In the genomic region with DNA sequence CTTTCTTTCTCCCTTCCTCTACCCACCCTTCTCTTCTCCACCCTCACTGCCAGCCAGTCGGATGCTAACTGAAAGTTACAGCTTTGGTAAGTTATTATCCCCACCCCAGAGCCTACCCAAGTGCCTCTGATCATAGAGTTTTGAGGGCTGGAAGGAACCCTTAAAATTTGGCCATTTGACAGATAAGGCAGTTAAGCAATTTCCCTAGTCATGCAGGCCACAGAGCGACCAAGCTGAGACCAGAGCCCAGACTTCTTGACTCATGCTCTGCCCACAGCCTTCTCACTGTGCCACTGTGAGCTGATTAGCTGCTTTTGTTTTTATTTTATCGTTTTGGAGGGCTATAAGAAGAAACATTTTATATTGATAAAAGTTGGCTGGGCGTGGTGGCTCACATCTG, we compare ENCODE assay signal across 10 cellular contexts.
DNase-seq lines count a peak whose midpoint lies in the region; ATAC-seq and TF ChIP-seq lines count a peak whose summit lies in the region.
"Had no signal": no experiment of that assay in that cellular context is flagged by ENCODE, and none has a peak within 500 bp of the region (broad histone marks: within the 10 kb centered on the region; RNA-seq: fewer than 3 reads in every experiment).

No MANE protein-coding gene starts in this region.

- H3K27me3 Mint-ChIP-seq in stimulated activated naive CD8-positive, alpha-beta T cell treated with anti-CD3 and anti-CD28 coated beads, Interleukin-15, Interleukin-2, amounts not matched to agents 100 ng/mL and 50 ng/mL, for 24 hours, result no peaks in the 10 kb centered on the region

- no peak overlapping the region for H3K4me3 Mint-ChIP-seq in stimulated activated naive CD8-positive, alpha-beta T cell treated with anti-CD3 and anti-CD28 coated beads, Interleukin-15, Interleukin-2, amounts not matched to agents 100 ng/mL and 50 ng/mL, for 24 hours

- H3K9me3 Mint-ChIP-seq in stimulated activated naive CD8-positive, alpha-beta T cell treated with anti-CD3 and anti-CD28 coated beads, Interleukin-15, Interleukin-2, amounts not matched to agents 100 ng/mL and 50 ng/mL, for 24 hours, result no peaks in the 10 kb centered on the region

- no peak overlapping the region for H3K4me3 ChIP-seq in astrocyte of the spinal cord (ENCODE audit: low read depth, low read length)
- H3K4me3 ChIP-seq: colonic mucosa, hepatocyte, SK-N-MC, stomach had no signal

- H3K36me3 Mint-ChIP-seq in stimulated activated naive CD8-positive, alpha-beta T cell treated with anti-CD3 and anti-CD28 coated beads, Interleukin-15, Interleukin-2, amounts not matched to agents 100 ng/mL and 50 ng/mL, for 24 hours (ENCODE audit: low read depth), result peaks cover 56% of the 10 kb centered on the region

- no peak for TF ChIP-seq CTCF in astrocyte of the spinal cord (IDR thresholded peaks at IDR 0.05; ENCODE audit: low read depth, low read length)

- no peak for ATAC-seq in stimulated activated naive CD8-positive, alpha-beta T cell treated with anti-CD3 and anti-CD28 coated beads, Interleukin-15, Interleukin-2, amounts not matched to agents 100 U/mL and 50 U/mL, for 24 hours
- ATAC-seq in HG02973 (IDR thresholded peaks at IDR 0.05; ENCODE audit: unreplicated experiment) (no peak), HG03439 (IDR thresholded peaks at IDR 0.05; ENCODE audit: unreplicated experiment) (no peak), GM21515 (IDR thresholded peaks at IDR 0.05; ENCODE audit: unreplicated experiment) (no peak)

- no peak for DNase-seq in stimulated activated naive CD8-positive, alpha-beta T cell treated with anti-CD3 and anti-CD28 coated beads, Interleukin-15, Interleukin-2, amounts not matched to agents 100 U/mL and 50 U/mL, for 24 hours
- peak; percentile 41 for DNase-seq in astrocyte of the spinal cord (ENCODE audit: low read depth, low spot score)
- DNase-seq: colonic mucosa, stomach had no signal

- peak overlapping the region; percentile 41 for H3K27ac Mint-ChIP-seq in stimulated activated naive CD8-positive, alpha-beta T cell treated with anti-CD3 and anti-CD28 coated beads, Interleukin-15, Interleukin-2, amounts not matched to agents 100 ng/mL and 50 ng/mL, for 24 hours

- in situ Hi-C loops in astrocyte of the spinal cord (cut with HindIII; ENCODE audit: low sequenced_read_pairs), result no loop called here

- H3K4me1 Mint-ChIP-seq in stimulated activated naive CD8-positive, alpha-beta T cell treated with anti-CD3 and anti-CD28 coated beads, Interleukin-15, Interleukin-2, amounts not matched to agents 100 ng/mL and 50 ng/mL, for 24 hours (ENCODE audit: low read depth), result peaks cover 9% of the 10 kb centered on the region
